In genomic region chr9:70418822-70419545, GRCh38 we compare ENCODE assay signal across 1 cellular context.
A peak's percentile ranks its signal among the peaks of the same experiment; 100 is the strongest.
TF ChIP-seq lines count a peak whose summit lies in the region.

No MANE protein-coding gene starts in this region.

TF ChIP-seq in HEK293, 187 proteins besides CTCF, POLR2A, EP300 and RAD21 (continued from another document):
- TF ChIP-seq ZBTB48 (tag by site-specific recombination; IDR thresholded peaks at IDR 0.05) (peak; percentile 20; the same call in 1 of the 2 replicates), GLI4 (tag by site-specific recombination; IDR thresholded peaks at IDR 0.05) (no peak; the same call in 1 of the 2 replicates), ZFHX2 (tag by site-specific recombination; conservative IDR thresholded peaks at IDR 0.05) (peak; percentile 96), ZNF16 (tag by site-specific recombination; IDR thresholded peaks at IDR 0.05; ENCODE audit: low read depth) (no peak), MYNN (tag by site-specific recombination; IDR thresholded peaks at IDR 0.05; ENCODE audit: borderline replicate concordance) (no peak), ZFP69B (tag by site-specific recombination; IDR thresholded peaks at IDR 0.05) (peak; percentile 73; the same call in 1 of the 2 replicates), PBX3 (CRISPR knock-in tag; IDR thresholded peaks at IDR 0.05) (peak; percentile 63; the same call in 1 of the 2 replicates), KLF16 (tag by site-specific recombination; IDR thresholded peaks at IDR 0.05) (peak; percentile 67), WT1 (tag by site-specific recombination; IDR thresholded peaks at IDR 0.05) (peak; percentile 40; the same call in 1 of the 2 replicates), ZNF324 (tag by site-specific recombination; IDR thresholded peaks at IDR 0.05) (no peak), ZNF274 (IDR thresholded peaks at IDR 0.05; ENCODE audit: low read length) (no peak), ZNF274 (tag by site-specific recombination; IDR thresholded peaks at IDR 0.05; ENCODE audit: borderline replicate concordance) (no peak), ZBTB26 (tag by site-specific recombination; optimal IDR thresholded peaks at IDR 0.05) (peak; percentile 75), ZBTB44 (tag by site-specific recombination; IDR thresholded peaks at IDR 0.05) (peak; percentile 82), ZNF677 (tag by site-specific recombination; IDR thresholded peaks at IDR 0.05) (no peak), ZNF138 (tag by site-specific recombination; IDR thresholded peaks at IDR 0.05; ENCODE audit: borderline replicate concordance) (no peak), ZNF398 (tag by site-specific recombination; IDR thresholded peaks at IDR 0.05) (peak; percentile 63), ATF2 (tag by site-specific recombination; IDR thresholded peaks at IDR 0.05; ENCODE audit: low read depth) (no peak)
